Comparison of ENCODE assay signal across 21 cellular contexts in the genomic region with DNA sequence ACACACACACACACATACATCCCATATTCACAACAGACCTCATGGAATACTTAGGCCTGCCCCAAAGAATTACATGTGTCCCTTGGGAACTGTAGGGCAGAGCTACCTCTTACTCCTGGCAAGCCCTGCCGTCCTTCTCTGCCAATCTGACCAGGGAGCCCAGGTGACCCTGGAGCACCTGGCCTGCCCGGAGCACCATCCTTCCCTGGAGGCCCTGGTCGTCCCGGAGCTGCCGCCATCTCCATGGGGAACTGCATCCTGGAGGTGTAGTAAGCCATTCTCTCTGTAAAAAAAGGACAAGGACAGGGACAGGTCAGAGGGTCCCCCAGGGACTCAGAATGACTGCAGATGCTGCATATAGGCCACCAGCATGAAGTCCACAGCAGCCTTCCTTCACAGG. TPM values are rescaled to one million over a fixed set of nuclear protein-coding genes. Genes with fewer than 3 reads are reported as not detected.
"Had no signal": no experiment of that assay in that cellular context is flagged by ENCODE, and none has a peak within 500 bp of the region (broad histone marks: within the 10 kb centered on the region; RNA-seq: fewer than 3 reads in every experiment).

No MANE protein-coding gene starts in this region.

- DNase-seq: colonic mucosa; effector CD8-positive, alpha-beta T cell; endodermal cell; foreskin fibroblast; gastrocnemius medialis; heart left ventricle; kidney; naive B cell; right lobe of liver; small intestine; stimulated activated CD4-positive, alpha-beta T cell treated with anti-CD3 and anti-CD28 coated beads, Interleukin-15, amount 100 ng/mL, for 24 hours; stimulated activated CD4-positive, alpha-beta T cell treated with anti-CD3 and anti-CD28 coated beads, Interleukin-2, amount 100 ng/mL, for 48 hours; stimulated activated naive B cell treated with anti-CD40 and anti-IgM and Interleukin-4, amounts not matched to agents 10 μg/mL and 1 μg/mL and 100 μg/mL, for 72 hours had no signal

- H3K27ac ChIP-seq: colonic mucosa, epithelial cell of prostate, gastrocnemius medialis, heart left ventricle, hepatocyte, parathyroid adenoma, right lobe of liver, suprapubic skin had no signal

- H2AFZ ChIP-seq: hepatocyte, parathyroid adenoma had no signal

- H3K27me3 ChIP-seq: colonic mucosa, gastrocnemius medialis, heart left ventricle, hepatocyte, right lobe of liver, suprapubic skin had no signal

- H3K4me1 ChIP-seq: colonic mucosa, right lobe of liver had no signal

- H3K4me3 ChIP-seq: colonic mucosa, gastrocnemius medialis, heart left ventricle, hepatocyte, lung, right lobe of liver, suprapubic skin had no signal

- H3K79me2 ChIP-seq: hepatocyte, parathyroid adenoma had no signal

- H3K9me3 ChIP-seq: colonic mucosa, gastrocnemius medialis, heart left ventricle, right lobe of liver, suprapubic skin had no signal

- H3K36me3 ChIP-seq: colonic mucosa, gastrocnemius medialis, right lobe of liver had no signal

- H3K4me2 ChIP-seq: hepatocyte had no signal

- H3K9ac ChIP-seq: parathyroid adenoma had no signal

- ATAC-seq: esophagus mucosa; gastrocnemius medialis; heart left ventricle; left lobe of liver; natural killer cell treated with Interleukin-12 subunit alpha and Interleukin-12 subunit beta and Interleukin-15 and Interleukin-18, amount 100 ng/mL, for 72 hours; right lobe of liver; stimulated activated naive B cell treated with anti-CD40 and anti-IgM and Interleukin-4, amounts not matched to agents 10 μg/mL and 1 μg/mL and 100 μg/mL, for 72 hours had no signal

RNA-seq across cellular contexts. Expression of gene HCRTR1, which starts 36.3 kb away (rescaled TPM):
- polyA plus RNA-seq: hepatocyte had no signal
